Comparison of ENCODE assay signal across 7 cellular contexts in the genomic region with DNA sequence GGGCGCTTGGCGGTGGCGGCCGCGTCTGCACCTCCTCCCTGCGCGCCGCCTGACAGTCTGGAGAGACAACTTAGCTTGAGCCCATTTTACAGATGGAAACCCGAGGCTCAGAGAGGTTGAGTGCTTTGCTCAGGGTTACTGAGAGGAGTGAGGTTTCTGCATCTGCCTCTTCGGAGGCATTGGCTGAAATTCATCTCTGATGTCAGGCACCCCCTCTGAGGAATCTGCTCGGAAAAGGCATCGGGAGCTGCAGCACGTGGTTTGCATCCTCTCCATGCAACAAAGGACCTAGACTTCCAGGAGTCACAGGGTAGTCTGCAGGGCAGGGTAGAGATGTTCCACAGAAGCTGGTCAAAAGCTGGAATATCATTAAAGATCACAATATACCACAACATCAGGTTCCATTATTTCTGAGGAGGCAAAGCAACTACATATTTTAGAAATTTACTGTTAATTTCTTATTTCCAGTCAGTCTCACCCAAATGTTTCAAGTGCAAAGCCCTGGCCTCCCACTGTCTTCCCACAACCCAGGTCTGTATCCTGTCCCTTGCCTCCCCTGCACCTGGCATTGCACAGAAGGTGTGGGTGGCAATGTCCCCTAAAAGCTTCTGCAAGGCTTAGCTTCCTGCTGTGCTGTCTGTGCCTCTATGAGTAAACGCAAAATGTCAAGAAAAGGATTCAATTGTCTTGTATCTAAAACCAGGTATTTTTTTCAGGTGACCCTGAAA. TPM values are rescaled to one million over a fixed set of nuclear protein-coding genes. Genes with fewer than 3 reads are reported as not detected.
DNase-seq lines count a peak whose midpoint lies in the region; ATAC-seq and TF ChIP-seq lines count a peak whose summit lies in the region.

No MANE protein-coding gene starts in this region.

- in situ Hi-C loops in GM13976 (cut with MboI; ENCODE audit: low sequenced_read_pairs, unreplicated experiment) = loop anchor here (5.0 to 10.0 kb wide), 2 partner anchors 176 to 1101 kb away; a partner anchor contains a TSS

- intact Hi-C loops in activated CD8-positive, alpha-beta T cell treated with anti-CD3 and anti-CD28 coated beads for 36 hours (cut with micrococcal nuclease) = no loop called here

- ATAC-seq in activated CD8-positive, alpha-beta T cell treated with anti-CD3 and anti-CD28 coated beads for 36 hours = no peak
- ATAC-seq in stimulated activated effector memory CD8-positive, alpha-beta T cell treated with anti-CD3 and anti-CD28 coated beads, Interleukin-12 subunit alpha, Interleukin-12 subunit beta, amount 100 ng/mL, for 72 hours = no peak
- no peak for ATAC-seq in GM18498 (IDR thresholded peaks at IDR 0.05; ENCODE audit: unreplicated experiment)

- no peaks in the 10 kb centered on the region for H4K20me1 ChIP-seq in hepatocyte (ENCODE audit: insufficient read depth, poor library complexity, severe bottlenecking)

- peaks cover 12% of the 10 kb centered on the region for H3K27me3 Mint-ChIP-seq in activated CD8-positive, alpha-beta T cell treated with anti-CD3 and anti-CD28 coated beads for 36 hours

- H3K79me2 ChIP-seq in hepatocyte = no peaks in the 10 kb centered on the region

- POLR2A ChIA-PET in activated CD8-positive, alpha-beta T cell treated with anti-CD3 and anti-CD28 coated beads for 36 hours (lab: Charles Lee) = interaction anchor here (0.6 to 1.9 kb wide), 3 partner anchors 14 to 1097 kb away, joined by 3 to 6 read pairs (median 5); no protein-coding TSS in a partner anchor

- peaks cover 21% of the 10 kb centered on the region for H3K4me1 Mint-ChIP-seq in activated CD8-positive, alpha-beta T cell treated with anti-CD3 and anti-CD28 coated beads for 36 hours (ENCODE audit: low read depth)
- H3K4me1 Mint-ChIP-seq in stimulated activated effector memory CD8-positive, alpha-beta T cell treated with anti-CD3 and anti-CD28 coated beads, Interleukin-12 subunit alpha, Interleukin-12 subunit beta, amount 100 ng/mL, for 72 hours = peaks cover 28% of the 10 kb centered on the region

- H3K36me3 ChIP-seq in hepatocyte (replicated peaks; ENCODE audit: insufficient read depth, low read depth) = no peaks in the 10 kb centered on the region

- H2AFZ ChIP-seq in hepatocyte = peak overlapping the region; percentile 60

- H3K4me3 Mint-ChIP-seq in activated CD8-positive, alpha-beta T cell treated with anti-CD3 and anti-CD28 coated beads for 36 hours = peak overlapping the region; percentile 87
- peak overlapping the region; percentile 84 for H3K4me3 Mint-ChIP-seq in stimulated activated effector memory CD8-positive, alpha-beta T cell treated with anti-CD3 and anti-CD28 coated beads, Interleukin-12 subunit alpha, Interleukin-12 subunit beta, amount 100 ng/mL, for 72 hours

- H3K9me3 Mint-ChIP-seq in activated CD8-positive, alpha-beta T cell treated with anti-CD3 and anti-CD28 coated beads for 36 hours = no peaks in the 10 kb centered on the region
- no peaks in the 10 kb centered on the region for H3K9me3 Mint-ChIP-seq in stimulated activated effector memory CD8-positive, alpha-beta T cell treated with anti-CD3 and anti-CD28 coated beads, Interleukin-12 subunit alpha, Interleukin-12 subunit beta, amount 100 ng/mL, for 72 hours

- 39% methylated on average over 7 of the region's 14 CpGs for WGBS in hepatocyte (ENCODE audit: low lambda C conversion rate, missing lambda C conversion rate)

- no peak overlapping the region for H3K27ac Mint-ChIP-seq in activated CD8-positive, alpha-beta T cell treated with anti-CD3 and anti-CD28 coated beads for 36 hours
- no peak overlapping the region for H3K27ac Mint-ChIP-seq in stimulated activated effector memory CD8-positive, alpha-beta T cell treated with anti-CD3 and anti-CD28 coated beads, Interleukin-12 subunit alpha, Interleukin-12 subunit beta, amount 100 ng/mL, for 72 hours

- H3K9me2 ChIP-seq in hepatocyte (replicated peaks; ENCODE audit: insufficient read depth) = no peaks in the 10 kb centered on the region

- no peaks in the 10 kb centered on the region for H3K36me3 Mint-ChIP-seq in activated CD8-positive, alpha-beta T cell treated with anti-CD3 and anti-CD28 coated beads for 36 hours (ENCODE audit: low read depth)
- H3K36me3 Mint-ChIP-seq in stimulated activated effector memory CD8-positive, alpha-beta T cell treated with anti-CD3 and anti-CD28 coated beads, Interleukin-12 subunit alpha, Interleukin-12 subunit beta, amount 100 ng/mL, for 72 hours = no peaks in the 10 kb centered on the region

- DNase-seq in HL-60 (ENCODE audit: low read depth in 1 of 2, low spot score in 1 of 2) = no peak
- no peak for DNase-seq in activated CD8-positive, alpha-beta T cell treated with anti-CD3 and anti-CD28 coated beads for 36 hours
- no peak for DNase-seq in hepatocyte (ENCODE audit: low spot score)
- no peak for DNase-seq in stimulated activated effector memory CD8-positive, alpha-beta T cell treated with anti-CD3 and anti-CD28 coated beads, Interleukin-12 subunit alpha, Interleukin-12 subunit beta, amount 100 ng/mL, for 72 hours (ENCODE audit: low spot score in 2 of 2)
- DNase-seq in NCI-H2081 treated with DMSO at 0.1 percent for 48 hours (lab: John Stamatoyannopoulos, UW) = no peak
- DNase-seq in GM13976 (ENCODE audit: low spot score) = no peak

- CTCF ChIA-PET in activated CD8-positive, alpha-beta T cell treated with anti-CD3 and anti-CD28 coated beads for 36 hours (lab: Charles Lee) = interaction anchor here (1.0 to 3.1 kb wide), 4 partner anchors 54 to 1097 kb away, joined by 4 to 12 read pairs (median 5); no protein-coding TSS in a partner anchor

- TF ChIP-seq CTCF in HL-60 (IDR thresholded peaks at IDR 0.05; ENCODE audit: insufficient read depth, low read length) (no peak), hepatocyte (IDR thresholded peaks at IDR 0.05; ENCODE audit: poor library complexity) (no peak), GM13976 (IDR thresholded peaks at IDR 0.05; ENCODE audit: borderline replicate concordance, control extremely low read depth, extremely low read depth, insufficient read depth, missing control alignments) (no peak)
- TF ChIP-seq CTCF in activated CD8-positive, alpha-beta T cell treated with anti-CD3 and anti-CD28 coated beads for 36 hours (IDR thresholded peaks at IDR 0.05) = no peak

- H3K4me2 ChIP-seq in hepatocyte = peak overlapping the region; percentile 97

- H3K9me3 ChIP-seq in hepatocyte (ENCODE audit: low read depth) = no peaks in the 10 kb centered on the region

- peaks cover 3% of the 10 kb centered on the region for H3K27me3 ChIP-seq in HL-60 (ENCODE audit: insufficient read depth, poor library complexity, severe bottlenecking)
- peaks cover 5% of the 10 kb centered on the region for H3K27me3 ChIP-seq in hepatocyte

- H3K4me3 ChIP-seq in HL-60 (replicated peaks; ENCODE audit: insufficient read depth, low read length) = peak overlapping the region; percentile 50
- H3K4me3 ChIP-seq in hepatocyte = no peak overlapping the region

- H3K27ac ChIP-seq in HL-60 (replicated peaks) (no peak overlapping the region), hepatocyte (no peak overlapping the region)

- H3K4me1 ChIP-seq in hepatocyte (ENCODE audit: insufficient read depth) = peaks cover 5% of the 10 kb centered on the region

RNA-seq across cellular contexts. Expression of a gene that starts 3.4 kb away (rescaled TPM):
- not detected for total RNA-seq in activated CD8-positive, alpha-beta T cell treated with anti-CD3 and anti-CD28 coated beads for 36 hours
- total RNA-seq in hepatocyte = not detected in 2 replicates
- not detected in 2 replicates for polyA plus RNA-seq in hepatocyte
